In the genomic region with DNA sequence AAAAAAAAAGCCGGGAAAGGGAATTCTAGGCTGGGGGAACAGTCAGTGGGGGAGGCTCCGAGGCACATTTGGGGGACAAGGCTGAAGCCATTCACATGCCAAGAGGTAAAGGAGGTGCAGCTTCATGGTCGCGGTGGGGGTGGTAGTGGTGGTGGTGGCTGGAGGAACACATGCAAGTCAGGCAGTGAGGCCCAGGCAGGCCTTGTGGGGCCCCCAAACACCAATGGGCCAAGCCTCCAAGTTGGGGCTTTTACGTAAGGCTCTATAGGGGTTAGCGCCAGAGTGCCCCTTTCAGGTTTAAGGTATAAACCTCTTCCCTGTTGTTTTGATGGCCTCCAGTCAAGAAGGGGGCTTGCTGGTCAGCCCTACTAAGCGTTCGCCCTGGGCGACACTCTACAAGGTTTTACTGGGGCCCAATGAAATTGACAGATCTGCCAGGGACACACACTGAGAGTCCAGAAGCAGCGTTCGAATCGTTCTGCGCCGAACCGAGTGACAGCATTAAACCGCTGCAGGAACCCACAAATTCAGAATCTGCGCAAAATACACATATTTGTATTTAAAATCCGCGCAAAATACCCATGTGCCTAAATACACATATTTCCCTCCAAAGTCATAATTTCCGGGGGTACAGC, we compare ENCODE assay signal across 8 cellular contexts. TPM values are rescaled to one million over a fixed set of nuclear protein-coding genes. Genes with fewer than 3 reads are reported as not detected.
DNase-seq lines count a peak whose midpoint lies in the region; ATAC-seq and TF ChIP-seq lines count a peak whose summit lies in the region.

No MANE protein-coding gene starts in this region.

- H3K36me3 Mint-ChIP-seq in T-cell, result peaks cover 11% of the 10 kb centered on the region

- H3K27ac ChIP-seq in rectal smooth muscle tissue (ENCODE audit: low read depth, low read length), result peak overlapping the region; percentile 100

- H3K9me3 Mint-ChIP-seq in T-cell, result no peaks in the 10 kb centered on the region

- POLR2A ChIA-PET in T-cell (lab: Charles Lee), result interaction anchor here (0.5 to 0.6 kb wide), 2 partner anchors 10 to 1300 kb away, joined by 4 to 6 read pairs; no protein-coding TSS in a partner anchor

- no peaks in the 10 kb centered on the region for H3K27me3 ChIP-seq in rectal smooth muscle tissue (ENCODE audit: control insufficient read depth, insufficient read depth, low read length)

- DNase-seq in GM12864 (ENCODE audit: low read depth) (no peak), T-cell (no peak), fibroblast of pulmonary artery (ENCODE audit: low read depth) (no peak), GM19240 (ENCODE audit: insufficient read length, low spot score) (no peak), GM19238 (ENCODE audit: insufficient read length, low spot score) (no peak), DMS79 (lab: John Stamatoyannopoulos, UW) (no peak), OCI-M1 (lab: John Stamatoyannopoulos, UW) (no peak)

- CTCF ChIA-PET in T-cell (lab: Charles Lee), result interaction anchor here (0.6 to 2.2 kb wide), 5 partner anchors 11 to 168 kb away, joined by 4 to 12 read pairs (median 6); no protein-coding TSS in a partner anchor

- H3K27me3 Mint-ChIP-seq in T-cell, result no peaks in the 10 kb centered on the region

- TF ChIP-seq CTCF in GM12864 (IDR thresholded peaks at IDR 0.05; ENCODE audit: low read depth, low read length, missing control alignments), result no peak
- TF ChIP-seq CTCF in fibroblast of pulmonary artery (IDR thresholded peaks at IDR 0.05; ENCODE audit: low read length, missing control alignments), result no peak

- peak overlapping the region; percentile 88 for H3K9ac ChIP-seq in rectal smooth muscle tissue (ENCODE audit: low read length)

- peak overlapping the region; percentile 78 for H3K4me3 ChIP-seq in GM12864 (ENCODE audit: low read depth, low read length)
- peak overlapping the region; percentile 71 for H3K4me3 ChIP-seq in fibroblast of pulmonary artery (replicated peaks; ENCODE audit: low read depth, low read length)
- H3K4me3 ChIP-seq in rectal smooth muscle tissue (ENCODE audit: low read length), result peak overlapping the region; percentile 78

- peaks cover 12% of the 10 kb centered on the region for H3K36me3 ChIP-seq in rectal smooth muscle tissue (ENCODE audit: control insufficient read depth, insufficient read depth, low read length)

- H3K4me3 Mint-ChIP-seq in T-cell, result peak overlapping the region; percentile 71 to 88 (median 87)

- no peak for ATAC-seq in T-cell (replicated peaks in 1 of 4)

- H3K4me1 Mint-ChIP-seq in T-cell, result peaks cover 53 to 60% (median 55%) of the 10 kb centered on the region in 3 donors

- H3K4me1 ChIP-seq in rectal smooth muscle tissue (ENCODE audit: control insufficient read depth, insufficient read depth, low read length), result peaks cover 13% of the 10 kb centered on the region

- peak overlapping the region; percentile 85 to 88 for H3K27ac Mint-ChIP-seq in T-cell

RNA-seq across cellular contexts. Expression of a gene that starts 0.8 kb away (rescaled TPM):
- total RNA-seq in T-cell, result 10 to 100 TPM; 11.5 to 17.3 (median 14.4) TPM

RNA-seq across cellular contexts. Expression of a gene that starts 23.4 kb away (rescaled TPM):
- 100 to 1,000 TPM; 216 to 409 (median 401) TPM for total RNA-seq in T-cell

RNA-seq across cellular contexts. Expression of a gene that starts 27.1 kb away (rescaled TPM):
- total RNA-seq in T-cell, result 10 to 100 TPM; 25.7 to 46.9 (median 43.3) TPM

RNA-seq across cellular contexts. Expression of a gene that starts 33.0 kb away (rescaled TPM):
- 10 to 100 TPM; 37.0 to 79.0 (median 60.8) TPM for total RNA-seq in T-cell

RNA-seq across cellular contexts. Expression of a gene that starts 38.3 kb away (rescaled TPM):
- under 1 TPM in 1 of 5 donors, not detected in 4; 0.16 TPM for total RNA-seq in T-cell
